In the genomic region with DNA sequence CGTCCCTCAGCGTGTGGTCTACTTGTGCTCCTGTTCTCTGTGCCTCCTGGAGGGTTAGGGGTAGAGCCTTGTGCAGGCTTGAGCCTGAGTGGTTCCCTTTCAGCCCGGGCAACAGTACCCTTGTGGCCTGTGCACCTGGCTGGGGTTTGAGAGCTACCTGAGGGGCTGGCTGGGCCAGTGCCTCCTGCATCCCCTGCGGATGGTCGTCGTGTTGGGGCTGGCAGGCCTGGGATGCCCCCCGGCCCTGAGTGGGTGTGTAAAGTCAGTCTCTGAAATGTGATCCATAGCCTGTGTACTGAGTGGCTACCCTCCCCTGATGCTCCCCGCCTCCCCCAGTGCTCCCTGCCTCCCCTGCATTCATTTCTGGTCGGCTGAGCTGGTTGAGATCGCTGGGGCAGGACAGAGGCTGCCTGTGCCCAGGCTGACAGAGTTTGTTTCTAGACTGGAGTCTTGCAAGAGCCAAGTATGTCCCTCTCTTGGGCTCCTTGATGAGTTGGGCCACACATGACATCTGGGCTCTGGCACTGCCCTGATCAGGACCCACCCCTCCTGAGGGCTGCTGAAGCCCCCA, we compare ENCODE assay signal across 22 cellular contexts.
"Had no signal": no experiment of that assay in that cellular context is flagged by ENCODE, and none has a peak within 500 bp of the region (broad histone marks: within the 10 kb centered on the region; RNA-seq: fewer than 3 reads in every experiment).

No MANE protein-coding gene starts in this region.

- H3K4me3 Mint-ChIP-seq: activated CD4-positive, alpha-beta T cell treated with anti-CD3 and anti-CD28 coated beads, Interleukin-2, amount 10 ng/mL, durations not matched to agents 7 days and 5 days; activated CD8-positive, alpha-beta memory T cell treated with anti-CD3 and anti-CD28 coated beads, Interleukin-2, amount 10 ng/mL, durations not matched to agents 7 days and 5 days; activated CD8-positive, alpha-beta T cell treated with anti-CD3 and anti-CD28 coated beads for 36 hours; activated naive CD8-positive, alpha-beta T cell; immature natural killer cell; stimulated activated memory B cell treated with anti-CD40 and anti-IgM and Interleukin-4, amounts not matched to agents 10 μg/mL and 1 μg/mL and 100 μg/mL, for 72 hours had no signal

- H3K4me1 Mint-ChIP-seq: activated CD8-positive, alpha-beta memory T cell treated with anti-CD3 and anti-CD28 coated beads, Interleukin-2, amount 10 ng/mL, durations not matched to agents 7 days and 5 days had no signal

- H3K27me3 Mint-ChIP-seq: activated CD4-positive, alpha-beta T cell treated with anti-CD3 and anti-CD28 coated beads, Interleukin-2, amount 10 ng/mL, durations not matched to agents 7 days and 5 days; activated CD8-positive, alpha-beta memory T cell treated with anti-CD3 and anti-CD28 coated beads, Interleukin-2, amount 10 ng/mL, durations not matched to agents 7 days and 5 days; activated CD8-positive, alpha-beta T cell treated with anti-CD3 and anti-CD28 coated beads for 36 hours; activated naive CD8-positive, alpha-beta T cell; stimulated activated memory B cell treated with anti-CD40 and anti-IgM and Interleukin-4, amounts not matched to agents 10 μg/mL and 1 μg/mL and 100 μg/mL, for 72 hours had no signal

- H3K27ac Mint-ChIP-seq: activated CD4-positive, alpha-beta T cell treated with anti-CD3 and anti-CD28 coated beads, Interleukin-2, amount 10 ng/mL, durations not matched to agents 7 days and 5 days; activated CD8-positive, alpha-beta memory T cell treated with anti-CD3 and anti-CD28 coated beads, Interleukin-2, amount 10 ng/mL, durations not matched to agents 7 days and 5 days; activated CD8-positive, alpha-beta T cell treated with anti-CD3 and anti-CD28 coated beads for 36 hours; activated naive CD8-positive, alpha-beta T cell; immature natural killer cell; stimulated activated memory B cell treated with anti-CD40 and anti-IgM and Interleukin-4, amounts not matched to agents 10 μg/mL and 1 μg/mL and 100 μg/mL, for 72 hours had no signal

- H3K9me3 Mint-ChIP-seq: stimulated activated memory B cell treated with anti-CD40 and anti-IgM and Interleukin-4, amounts not matched to agents 10 μg/mL and 1 μg/mL and 100 μg/mL, for 72 hours had no signal

- DNase-seq: activated CD4-positive, alpha-beta T cell treated with anti-CD3 and anti-CD28 coated beads, Interleukin-2, amount 10 ng/mL, durations not matched to agents 7 days and 5 days; activated CD8-positive, alpha-beta memory T cell treated with anti-CD3 and anti-CD28 coated beads, Interleukin-2, amount 10 ng/mL, durations not matched to agents 7 days and 5 days; activated CD8-positive, alpha-beta T cell treated with anti-CD3 and anti-CD28 coated beads for 36 hours; activated gamma-delta T cell treated with Interleukin-2 at 50 U/mL for 16 hours; activated T-cell treated with anti-CD3 and anti-CD28 coated beads for 4 hours; brain microvascular endothelial cell; caudate nucleus; dermis blood vessel endothelial cell; effector CD8-positive, alpha-beta T cell; foreskin keratinocyte; immature natural killer cell; kidney glomerular epithelial cell; midbrain; occipital lobe; right lobe of liver; stimulated activated CD4-positive, alpha-beta T cell treated with anti-CD3 and anti-CD28 coated beads, Interleukin-2, amount 100 ng/mL, for 24 hours; stomach; T-helper 2 cell; transverse colon had no signal

- ATAC-seq: activated CD4-positive, CD25-positive, alpha-beta regulatory T cell treated with anti-CD3 and anti-CD28 coated beads, Interleukin-2, amount 50 U/mL, for 24 hours; activated CD8-positive, alpha-beta memory T cell treated with anti-CD3 and anti-CD28 coated beads, Interleukin-2, amount 10 ng/mL, durations not matched to agents 7 days and 5 days; activated CD8-positive, alpha-beta T cell treated with anti-CD3 and anti-CD28 coated beads for 36 hours; foreskin keratinocyte; right lobe of liver; stimulated activated memory B cell treated with anti-CD40 and anti-IgM and Interleukin-4, amounts not matched to agents 10 μg/mL and 1 μg/mL and 100 μg/mL, for 72 hours had no signal
